17 cellular contexts compared by ENCODE assay signal in genomic region chr13:35162420-35162819, GRCh38.
DNase-seq lines count a peak whose midpoint lies in the region; ATAC-seq and TF ChIP-seq lines count a peak whose summit lies in the region.
"Had no signal": no experiment of that assay in that cellular context is flagged by ENCODE, and none has a peak within 500 bp of the region (broad histone marks: within the 10 kb centered on the region; RNA-seq: fewer than 3 reads in every experiment).

No MANE protein-coding gene starts in this region.

- H3F3A ChIP-seq in GM23248 (ENCODE audit: insufficient read depth) = no peaks in the 10 kb centered on the region

- H3K9me2 ChIP-seq in GM23248 (ENCODE audit: insufficient read depth) = no peaks in the 10 kb centered on the region

- peaks cover 12% of the 10 kb centered on the region for H3K4me1 Mint-ChIP-seq in activated T-cell treated with anti-CD3 and anti-CD28 coated beads, Interleukin-2, amount 50 U/mL, for 72 hours (ENCODE audit: low read depth)
- peaks cover 8% of the 10 kb centered on the region for H3K4me1 Mint-ChIP-seq in activated B cell treated with CpG ODN at 0.5 μM for 24 hours

- H4K20me1 ChIP-seq in GM23248 (ENCODE audit: insufficient read depth) = no peaks in the 10 kb centered on the region

- H3K79me2 ChIP-seq in GM23248 (ENCODE audit: insufficient read depth) = no peaks in the 10 kb centered on the region

- H3K4me1 ChIP-seq in GM23248 (ENCODE audit: insufficient read depth) = no peaks in the 10 kb centered on the region
- no peaks in the 10 kb centered on the region for H3K4me1 ChIP-seq in skeletal muscle satellite cell (ENCODE audit: control insufficient read depth, insufficient read depth, low read length)
- H3K4me1 ChIP-seq in right atrium auricular region = no peaks in the 10 kb centered on the region

- H3K36me3 ChIP-seq in GM23248 (ENCODE audit: low read depth) (no peaks in the 10 kb centered on the region), skeletal muscle satellite cell (ENCODE audit: insufficient read depth, low read length) (no peaks in the 10 kb centered on the region), right atrium auricular region (no peaks in the 10 kb centered on the region)

- intact Hi-C loops in activated B cell treated with CpG ODN at 0.5 μM for 24 hours (cut with micrococcal nuclease) = loop anchor here (5.0 kb wide), 2 partner anchors 220 to 1620 kb away; partner anchors contain the start of gene NBEA

- no peaks in the 10 kb centered on the region for H3K9me3 ChIP-seq in GM23248 (ENCODE audit: low read depth)
- no peaks in the 10 kb centered on the region for H3K9me3 ChIP-seq in skeletal muscle satellite cell (replicated peaks; ENCODE audit: low read length)
- no peaks in the 10 kb centered on the region for H3K9me3 ChIP-seq in right atrium auricular region

- H3K9ac ChIP-seq in GM23248 = no peak overlapping the region
- H3K9ac ChIP-seq in skeletal muscle satellite cell (ENCODE audit: low read depth, low read length) = no peak overlapping the region

- H3K27me3 Mint-ChIP-seq in activated T-cell treated with anti-CD3 and anti-CD28 coated beads, Interleukin-2, amount 50 U/mL, for 72 hours (ENCODE audit: low read depth) = no peaks in the 10 kb centered on the region
- no peaks in the 10 kb centered on the region for H3K27me3 Mint-ChIP-seq in activated B cell treated with CpG ODN at 0.5 μM for 24 hours

- DNase-seq in activated T-cell treated with anti-CD3 and anti-CD28 coated beads, Interleukin-2, amount 50 U/mL, for 72 hours = no peak
- DNase-seq in activated T-cell treated with anti-CD3 and anti-CD28 coated beads for 4 hours (no peak), GM23248 (no peak), activated B cell treated with CpG ODN at 0.5 μM for 24 hours (no peak), NCI-H2029 treated with DMSO at 0.1 percent for 48 hours (lab: John Stamatoyannopoulos, UW) (no peak), right atrium auricular region (ENCODE audit: low spot score) (no peak), germinal center (ENCODE audit: low spot score) (no peak)
- DNase-seq: activated CD4-positive, alpha-beta T cell treated with anti-CD3 and anti-CD28 coated beads, Interleukin-2, amount 50 U/mL, for 48 hours; AML-193; DMS79; midbrain; NCI-H1694 treated with DMSO at 0.1 percent for 48 hours; NCI-H524; T1000 had no signal

- no peaks in the 10 kb centered on the region for H3K36me3 Mint-ChIP-seq in activated T-cell treated with anti-CD3 and anti-CD28 coated beads, Interleukin-2, amount 50 U/mL, for 72 hours (ENCODE audit: insufficient read depth in 2 of 2)
- peaks cover 2% of the 10 kb centered on the region for H3K36me3 Mint-ChIP-seq in activated B cell treated with CpG ODN at 0.5 μM for 24 hours (ENCODE audit: low read depth)

- H3K27ac ChIP-seq in GM23248 (no peak overlapping the region), right atrium auricular region (no peak overlapping the region)
- H3K27ac ChIP-seq: RWPE1 had no signal

- peak overlapping the region; percentile 25 to 74 for H3K4me3 Mint-ChIP-seq in activated T-cell treated with anti-CD3 and anti-CD28 coated beads, Interleukin-2, amount 50 U/mL, for 72 hours
- H3K4me3 Mint-ChIP-seq in activated B cell treated with CpG ODN at 0.5 μM for 24 hours = peak overlapping the region; percentile 64

- in situ Hi-C loops in GM23248 (cut with MboI) = loop anchor here (25.0 kb wide), 2 partner anchors 1350 to 1575 kb away; partner anchors contain the start of gene RFC3

- H3K4me3 ChIP-seq in GM23248 (0 out of 2 replicates have a peak overlapping the region, but pooled peaks have one; percentile 17), skeletal muscle satellite cell (ENCODE audit: low read length) (no peak overlapping the region), right atrium auricular region (no peak overlapping the region)
- H3K4me3 ChIP-seq: smooth muscle cell had no signal

- H3K4me2 ChIP-seq in GM23248 (ENCODE audit: unreplicated experiment) = peak overlapping the region; percentile 2
- H3K4me2 ChIP-seq in skeletal muscle satellite cell (ENCODE audit: low read length) = peak overlapping the region; percentile 15
- H3K4me2 ChIP-seq: smooth muscle cell had no signal

- WGBS in GM23248 (ENCODE audit: low coverage in 1 of 2, low lambda C conversion rate in 2 of 2, missing lambda C conversion rate in 2 of 2), 2 experiments = 74 to 79% methylated on average over 2 of the region's 2 CpGs

- H3K27me3 ChIP-seq in GM23248 (replicated peaks; ENCODE audit: insufficient read depth) (no peaks in the 10 kb centered on the region), skeletal muscle satellite cell (ENCODE audit: control insufficient read depth, insufficient read depth, low read length) (no peaks in the 10 kb centered on the region), right atrium auricular region (no peaks in the 10 kb centered on the region)

- peak overlapping the region; percentile 82 for H3K27ac Mint-ChIP-seq in activated T-cell treated with anti-CD3 and anti-CD28 coated beads, Interleukin-2, amount 50 U/mL, for 72 hours
- peak overlapping the region; percentile 43 for H3K27ac Mint-ChIP-seq in activated B cell treated with CpG ODN at 0.5 μM for 24 hours

- CTCF ChIA-PET in activated B cell treated with CpG ODN at 0.5 μM for 24 hours (lab: Charles Lee) = no interaction called here

- no peaks in the 10 kb centered on the region for H3K9me3 Mint-ChIP-seq in activated T-cell treated with anti-CD3 and anti-CD28 coated beads, Interleukin-2, amount 50 U/mL, for 72 hours
- no peaks in the 10 kb centered on the region for H3K9me3 Mint-ChIP-seq in activated B cell treated with CpG ODN at 0.5 μM for 24 hours

- POLR2A ChIA-PET in activated B cell treated with CpG ODN at 0.5 μM for 24 hours (lab: Charles Lee) = no interaction called here

- no peak for TF ChIP-seq CTCF in activated B cell treated with CpG ODN at 0.5 μM for 24 hours (IDR thresholded peaks at IDR 0.05)
- no peak for TF ChIP-seq CTCF in right atrium auricular region (IDR thresholded peaks at IDR 0.05)

- peak overlapping the region; percentile 60 for H2AFZ ChIP-seq in GM23248

- no peak for ATAC-seq in activated T-cell treated with anti-CD3 and anti-CD28 coated beads, Interleukin-2, amount 50 U/mL, for 72 hours (replicated peaks in 1 of 2)
- ATAC-seq in activated B cell treated with CpG ODN at 0.5 μM for 24 hours (ENCODE audit: low read depth) = no peak
